20 cellular contexts compared by ENCODE assay signal in the genomic region with DNA sequence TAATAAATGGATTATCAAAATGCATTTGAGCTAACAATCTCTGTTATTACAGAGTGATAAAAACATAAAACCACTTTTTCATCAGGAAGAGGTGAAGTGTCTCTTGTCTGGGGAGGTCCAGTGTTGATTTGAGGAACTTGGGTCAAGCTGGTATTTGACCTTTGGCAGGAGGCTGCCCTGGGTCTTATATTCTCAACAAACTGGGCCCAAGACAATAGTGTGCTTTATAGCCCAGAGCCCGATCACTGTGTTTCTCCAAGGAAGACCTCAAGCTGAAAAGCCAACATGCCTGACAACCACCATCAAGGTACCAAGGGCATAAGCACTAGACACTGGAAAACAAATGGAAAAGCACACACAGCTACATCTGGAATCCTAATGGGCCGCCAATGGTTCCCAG.
"Had no signal": no experiment of that assay in that cellular context is flagged by ENCODE, and none has a peak within 500 bp of the region (broad histone marks: within the 10 kb centered on the region; RNA-seq: fewer than 3 reads in every experiment).

No MANE protein-coding gene starts in this region.

- H3K4me1 Mint-ChIP-seq: activated naive CD8-positive, alpha-beta T cell treated with anti-CD3 and anti-CD28 coated beads, Interleukin-2, amount 50 U/mL, for 24 hours; natural killer cell had no signal

- H3K9me3 ChIP-seq: body of pancreas, esophagus squamous epithelium, mucosa of descending colon, sigmoid colon, upper lobe of right lung had no signal

- H3K9me3 Mint-ChIP-seq: activated T-helper 1 cell treated with anti-CD3 and anti-CD28 coated beads, Interleukin-12 subunit alpha, Interleukin-12 subunit beta, Interleukin-2, Interleukin-4 antibody, amounts not matched to agents 30 ng/mL and 10 ng/mL and 1 ng/mL, durations not matched to agents 14 hours and 24 hours and 36 hours; T-helper 2 cell treated with Interferon-gamma antibody and Interleukin-4, amounts not matched to agents 5 μg/mL and 100 μg/mL, for 36 hours had no signal

- H3K27ac ChIP-seq: body of pancreas, dorsolateral prefrontal cortex, esophagus squamous epithelium, foreskin keratinocyte, upper lobe of right lung had no signal

- H3K36me3 ChIP-seq: esophagus squamous epithelium, sigmoid colon, upper lobe of right lung had no signal

- H3K27ac Mint-ChIP-seq: activated CD4-positive, alpha-beta memory T cell treated with anti-CD3 and anti-CD28 coated beads for 36 hours; activated naive CD8-positive, alpha-beta T cell treated with anti-CD3 and anti-CD28 coated beads, Interleukin-2, amount 50 U/mL, for 24 hours; activated T-helper 1 cell treated with anti-CD3 and anti-CD28 coated beads, Interleukin-12 subunit alpha, Interleukin-12 subunit beta, Interleukin-2, Interleukin-4 antibody, amounts not matched to agents 30 ng/mL and 10 ng/mL and 1 ng/mL, durations not matched to agents 14 hours and 24 hours and 36 hours; natural killer cell; T-helper 2 cell treated with Interferon-gamma antibody and Interleukin-4, amounts not matched to agents 5 μg/mL and 100 μg/mL, for 36 hours had no signal

- H3K27me3 ChIP-seq: body of pancreas, esophagus squamous epithelium, foreskin keratinocyte, sigmoid colon, upper lobe of right lung had no signal

- DNase-seq: activated CD4-positive, alpha-beta memory T cell treated with anti-CD3 and anti-CD28 coated beads for 36 hours; activated CD4-positive, alpha-beta T cell treated with anti-CD3 and anti-CD28 coated beads for 1 hour; activated CD8-positive, alpha-beta memory T cell treated with anti-CD3 and anti-CD28 coated beads, Interleukin-2, amount 50 U/mL, for 48 hours; activated naive CD4-positive, alpha-beta T cell treated with Interleukin-2 at 50 U/mL for 16 hours; activated naive CD8-positive, alpha-beta T cell treated with anti-CD3 and anti-CD28 coated beads, Interleukin-2, amount 50 U/mL, for 24 hours; body of pancreas; esophagus squamous epithelium; foreskin keratinocyte; left colon; mucosa of descending colon; natural killer cell; sigmoid colon; stimulated activated CD4-positive, alpha-beta T cell treated with anti-CD3 and anti-CD28 coated beads, Interleukin-12 subunit alpha, Interleukin-12 subunit beta, amount 100 ng/mL, for 4 hours; stimulated activated naive CD4-positive, alpha-beta T cell; substantia nigra; upper lobe of right lung had no signal

- ATAC-seq: activated naive CD8-positive, alpha-beta T cell treated with anti-CD3 and anti-CD28 coated beads, Interleukin-2, amount 50 U/mL, for 24 hours; body of pancreas; left colon; mucosa of descending colon; natural killer cell; upper lobe of right lung had no signal

- H3K27me3 Mint-ChIP-seq: activated CD4-positive, alpha-beta memory T cell treated with anti-CD3 and anti-CD28 coated beads for 36 hours; activated naive CD8-positive, alpha-beta T cell treated with anti-CD3 and anti-CD28 coated beads, Interleukin-2, amount 50 U/mL, for 24 hours had no signal

- H3K4me3 Mint-ChIP-seq: activated CD4-positive, alpha-beta memory T cell treated with anti-CD3 and anti-CD28 coated beads for 36 hours; activated naive CD8-positive, alpha-beta T cell treated with anti-CD3 and anti-CD28 coated beads, Interleukin-2, amount 50 U/mL, for 24 hours; activated T-helper 1 cell treated with anti-CD3 and anti-CD28 coated beads, Interleukin-12 subunit alpha, Interleukin-12 subunit beta, Interleukin-2, Interleukin-4 antibody, amounts not matched to agents 30 ng/mL and 10 ng/mL and 1 ng/mL, durations not matched to agents 14 hours and 24 hours and 36 hours; natural killer cell; T-helper 2 cell treated with Interferon-gamma antibody and Interleukin-4, amounts not matched to agents 5 μg/mL and 100 μg/mL, for 36 hours had no signal

- H3K4me3 ChIP-seq: body of pancreas, dorsolateral prefrontal cortex, esophagus squamous epithelium, lung, mucosa of descending colon, sigmoid colon, upper lobe of right lung had no signal

- H3K4me1 ChIP-seq: body of pancreas, upper lobe of right lung had no signal

- H3K36me3 Mint-ChIP-seq: activated CD4-positive, alpha-beta memory T cell treated with anti-CD3 and anti-CD28 coated beads for 36 hours; natural killer cell had no signal
